In genomic region chr6:35494161-35494563, GRCh38 we compare ENCODE assay signal across 11 cellular contexts. TPM values are rescaled to one million over a fixed set of nuclear protein-coding genes. Genes with fewer than 3 reads are reported as not detected.
DNase-seq lines count a peak whose midpoint lies in the region; ATAC-seq and TF ChIP-seq lines count a peak whose summit lies in the region.
"Had no signal": no experiment of that assay in that cellular context is flagged by ENCODE, and none has a peak within 500 bp of the region (broad histone marks: within the 10 kb centered on the region; RNA-seq: fewer than 3 reads in every experiment).

No MANE protein-coding gene starts in this region.

- no peak overlapping the region for H3K18ac ChIP-seq in H9 (ENCODE audit: insufficient read length, low read depth, low read length)

- peaks cover 3% of the 10 kb centered on the region for H4K20me1 ChIP-seq in H9 (ENCODE audit: control insufficient read depth, insufficient read depth, insufficient read length)

- no peak overlapping the region for H3K23ac ChIP-seq in H9 (ENCODE audit: insufficient read length, low read depth, low read length)

- peaks cover 21% of the 10 kb centered on the region for H3K23me2 ChIP-seq in H9 (ENCODE audit: insufficient read length, low read depth, low read length, poor library complexity, severe bottlenecking)

- no peak overlapping the region for H3K27ac Mint-ChIP-seq in H9
- no peak overlapping the region for H3K27ac Mint-ChIP-seq in stimulated activated naive CD8-positive, alpha-beta T cell treated with anti-CD3 and anti-CD28 coated beads, Interleukin-15, amount 100 ng/mL, for 72 hours
- H3K27ac Mint-ChIP-seq: T-helper 2 cell treated with Interferon-gamma antibody and Interleukin-4, amounts not matched to agents 5 μg/mL and 100 μg/mL, for 36 hours had no signal

- peaks cover 57 to 66% of the 10 kb centered on the region in 2 experiments for H3K4me1 Mint-ChIP-seq in H9
- H3K4me1 Mint-ChIP-seq in stimulated activated naive CD8-positive, alpha-beta T cell treated with anti-CD3 and anti-CD28 coated beads, Interleukin-15, amount 100 ng/mL, for 72 hours: peaks cover 31% of the 10 kb centered on the region

- no CpG with 5 or more reads among the region's 4 CpGs for WGBS in H9 (ENCODE audit: extremely low coverage, insufficient read length, low lambda C conversion rate)

- ATAC-seq in omental fat pad (ENCODE audit: low FRiP score) (no peak), foreskin keratinocyte (no peak)
- ATAC-seq in stimulated activated naive CD8-positive, alpha-beta T cell treated with anti-CD3 and anti-CD28 coated beads, Interleukin-15, amount 100 ng/mL, for 72 hours: no peak

- no peak overlapping the region for H3K56ac ChIP-seq in H9 (ENCODE audit: insufficient read length, low read depth, low read length)

- H4K8ac ChIP-seq in H9 (replicated peaks; ENCODE audit: insufficient read length, low read depth, low read length): no peak overlapping the region

- CTCF ChIA-PET in A673 (lab: Charles Lee): no interaction called here

- no peak overlapping the region for H2BK15ac ChIP-seq in H9 (ENCODE audit: low read depth, low read length)

- intact Hi-C loops in A673 (cut with micrococcal nuclease; ENCODE audit: unreplicated experiment): no loop called here

- peaks cover 0 to 4% (median 0%) of the 10 kb centered on the region in 3 experiments; a peak in 2 of 7 replicates for H3K36me3 Mint-ChIP-seq in H9 (ENCODE audit: insufficient read depth in 1 of 3, low read depth in 3 of 3)

- no peaks in the 10 kb centered on the region for H3K79me1 ChIP-seq in H9 (ENCODE audit: insufficient read depth, low read depth, low read length, poor library complexity, severe bottlenecking)

- H3K4me3 ChIP-seq in cardiac fibroblast (replicated peaks in 1 of 2; ENCODE audit: low read depth in 2 of 2, low read length in 2 of 2) (peak overlapping the region in 1 of 2 donors; percentile 12), muscle layer of duodenum (ENCODE audit: low read depth in 1 of 2, low read length in 2 of 2) (peak overlapping the region; percentile 66 to 73), A673 (ENCODE audit: low read depth, low read length, poor library complexity, severe bottlenecking) (no peak overlapping the region)

- no peak overlapping the region for H2BK5ac ChIP-seq in H9 (ENCODE audit: insufficient read length, low read length)

- H4K91ac ChIP-seq in H9 (ENCODE audit: insufficient read length, low read depth, low read length): no peak overlapping the region

- H3K27me3 Mint-ChIP-seq in H9 (ENCODE audit: low read depth): peaks cover 22% of the 10 kb centered on the region
- peaks cover 20% of the 10 kb centered on the region for H3K27me3 Mint-ChIP-seq in stimulated activated naive CD8-positive, alpha-beta T cell treated with anti-CD3 and anti-CD28 coated beads, Interleukin-15, amount 100 ng/mL, for 72 hours

- H4K5ac ChIP-seq in H9 (ENCODE audit: insufficient read length, low read depth, low read length): no peak overlapping the region

- no peak overlapping the region for H2AK5ac ChIP-seq in H9 (ENCODE audit: insufficient read length, low read length)

- H3K9me3 ChIP-seq in H9 (ENCODE audit: control insufficient read depth, low read depth, low read length): no peaks in the 10 kb centered on the region
- no peaks in the 10 kb centered on the region for H3K9me3 ChIP-seq in muscle layer of duodenum (ENCODE audit: control insufficient read depth in 1 of 2, low read length in 2 of 2)
- H3K9me3 ChIP-seq in A673 (ENCODE audit: low read depth, low read length, poor library complexity, severe bottlenecking): no peaks in the 10 kb centered on the region

- H2BK20ac ChIP-seq in H9 (ENCODE audit: low read depth, low read length, poor library complexity, severe bottlenecking): no peak overlapping the region

- POLR2A ChIA-PET in A673 (lab: Charles Lee; ENCODE audit: low non-redundant PET): no interaction called here

- DNase-seq in AG08396 (ENCODE audit: low spot score) (peak; percentile 50), H9 (peak; percentile 49), cardiac fibroblast (ENCODE audit: low read depth in 2 of 2) (peak; percentile 51 to 56), A673 (ENCODE audit: low spot score) (no peak), omental fat pad (ENCODE audit: low spot score) (no peak), foreskin keratinocyte (no peak)
- no peak for DNase-seq in stimulated activated naive CD8-positive, alpha-beta T cell treated with anti-CD3 and anti-CD28 coated beads, Interleukin-15, amount 100 ng/mL, for 72 hours
- DNase-seq: activated gamma-delta T cell, NCI-H146 had no signal

- no peak overlapping the region for H3K27ac ChIP-seq in H9 (ENCODE audit: insufficient read length, low read depth, low read length)
- H3K27ac ChIP-seq in muscle layer of duodenum (ENCODE audit: low read length): peak overlapping the region; percentile 93
- H3K27ac ChIP-seq in A673 (ENCODE audit: low read depth, low read length, poor library complexity, severe bottlenecking): no peak overlapping the region
- no peak overlapping the region for H3K27ac ChIP-seq in foreskin keratinocyte

- BruUV-seq in A673 (replicated peaks; lab: Mats Ljungman, UMichigan): no TSS peak

- no peak overlapping the region for H3T11ph ChIP-seq in H9 (ENCODE audit: low read length)

- no peak overlapping the region for H3K14ac ChIP-seq in H9 (ENCODE audit: insufficient read depth, low read length)

- TF ChIP-seq CTCF in H9 (conservative IDR thresholded peaks at IDR 0.05): no peak
- no peak for TF ChIP-seq CTCF in cardiac fibroblast (IDR thresholded peaks at IDR 0.05; ENCODE audit: low read depth, low read length)
- no peak for TF ChIP-seq CTCF in A673 (conservative IDR thresholded peaks at IDR 0.05; ENCODE audit: low read depth, low read length)
- TF ChIP-seq CTCF in omental fat pad (IDR thresholded peaks at IDR 0.05): no peak
- no peak for TF ChIP-seq CTCF in foreskin keratinocyte (conservative IDR thresholded peaks at IDR 0.05)

- H3K9ac ChIP-seq in H9 (ENCODE audit: extremely low read depth, insufficient read length, low read length): no peak overlapping the region

- H2BK120ac ChIP-seq in H9 (ENCODE audit: low read depth, low read length, poor library complexity, severe bottlenecking): no peak overlapping the region

- H3K4me3 Mint-ChIP-seq in H9: peak overlapping the region in 1 of 2 experiments; percentile 34; a peak in 3 of 5 replicates
- no peak overlapping the region for H3K4me3 Mint-ChIP-seq in stimulated activated naive CD8-positive, alpha-beta T cell treated with anti-CD3 and anti-CD28 coated beads, Interleukin-15, amount 100 ng/mL, for 72 hours
- H3K4me3 Mint-ChIP-seq: T-helper 2 cell treated with Interferon-gamma antibody and Interleukin-4, amounts not matched to agents 5 μg/mL and 100 μg/mL, for 36 hours had no signal

- peaks cover 2% of the 10 kb centered on the region; the same call in 1 of the 2 replicates for H3K79me2 ChIP-seq in H9 (ENCODE audit: insufficient read depth, low read length)

- no peak overlapping the region for H3K4me2 ChIP-seq in H9 (ENCODE audit: insufficient read depth, insufficient read length, low read length)

- peaks cover 15% of the 10 kb centered on the region; the same call in 1 of the 2 replicates for H3K4me1 ChIP-seq in H9 (ENCODE audit: insufficient read depth, low read length)
- peaks cover 20 to 60% of the 10 kb centered on the region in 2 donors for H3K4me1 ChIP-seq in muscle layer of duodenum (ENCODE audit: control insufficient read depth in 1 of 2, insufficient read depth in 2 of 2, low read length in 2 of 2)
- H3K4me1 ChIP-seq in A673 (ENCODE audit: insufficient read depth, low read length, poor library complexity, severe bottlenecking): peaks cover 63% of the 10 kb centered on the region
- peaks cover 16% of the 10 kb centered on the region for H3K4me1 ChIP-seq in foreskin keratinocyte

- H3K36me3 ChIP-seq in muscle layer of duodenum (ENCODE audit: control insufficient read depth in 1 of 2, insufficient read depth in 2 of 2, low read length in 2 of 2) (no peaks in the 10 kb centered on the region), A673 (ENCODE audit: insufficient read depth, low read length, poor library complexity, severe bottlenecking) (no peaks in the 10 kb centered on the region)

- H3K4ac ChIP-seq in H9 (ENCODE audit: low read depth, low read length): no peak overlapping the region

- H3K27me3 ChIP-seq in H9 (ENCODE audit: insufficient read depth, low read length) (no peaks in the 10 kb centered on the region; the same call in 1 of the 2 replicates), muscle layer of duodenum (ENCODE audit: low read depth, low read length) (peaks cover 9% of the 10 kb centered on the region), A673 (replicated peaks; ENCODE audit: insufficient read depth, low read depth, low read length, poor library complexity) (no peaks in the 10 kb centered on the region), foreskin keratinocyte (no peaks in the 10 kb centered on the region)

- H2AFZ ChIP-seq in H9 (ENCODE audit: low read length): no peak overlapping the region

- no peaks in the 10 kb centered on the region for H3K9me3 Mint-ChIP-seq in H9
- H3K9me3 Mint-ChIP-seq in stimulated activated naive CD8-positive, alpha-beta T cell treated with anti-CD3 and anti-CD28 coated beads, Interleukin-15, amount 100 ng/mL, for 72 hours: no peaks in the 10 kb centered on the region
- H3K9me3 Mint-ChIP-seq: T-helper 2 cell treated with Interferon-gamma antibody and Interleukin-4, amounts not matched to agents 5 μg/mL and 100 μg/mL, for 36 hours had no signal

- H2BK12ac ChIP-seq in H9 (ENCODE audit: insufficient read length, low read depth, low read length): no peak overlapping the region

RNA-seq across cellular contexts. Expression of gene TEAD3, which starts 2.7 kb away (rescaled TPM):
- total RNA-seq in H9 (2021): 24.3 and 27.0 TPM in 2 replicates
- 10.3 and 17.0 TPM in 2 replicates for total RNA-seq in A673 (2021)
- total RNA-seq in omental fat pad: 10 to 100 TPM in 3 of 4 donors, 1 to 10 TPM in 1; 8.2 to 16.0 (median 14.2) TPM
- total RNA-seq in foreskin keratinocyte: 14.0 and 14.9 TPM in 2 replicates
- polyA plus RNA-seq in foreskin keratinocyte: 17.1 and 17.2 TPM in 2 replicates

RNA-seq across cellular contexts. Expression of gene TULP1, which starts 18.5 kb away (rescaled TPM):
- total RNA-seq in H9 (2021): 0.29 TPM in 1 of 2 replicates, not detected in the other
- total RNA-seq in A673 (2021): 0.66 TPM in 1 of 2 replicates, not detected in the other
- total RNA-seq in omental fat pad: under 1 TPM in 1 of 4 donors, not detected in 3; 0.28 TPM
- not detected in 2 replicates for total RNA-seq in foreskin keratinocyte
- not detected in 2 replicates for polyA plus RNA-seq in foreskin keratinocyte

RNA-seq across cellular contexts. Expression of gene RPL10A, which starts 26.0 kb away (rescaled TPM):
- total RNA-seq in H9 (2021) (1,826 and 1,830 TPM in 2 replicates), A673 (2021) (1,064 and 1,085 TPM in 2 replicates), omental fat pad (1,000 to 10,000 TPM; 1,059 to 1,562 (median 1,256) TPM), foreskin keratinocyte (1,635 and 1,748 TPM in 2 replicates)
- 2,218 and 2,342 TPM in 2 replicates for polyA plus RNA-seq in foreskin keratinocyte

RNA-seq across cellular contexts. Expression of gene FANCE, which starts 42.0 kb away (rescaled TPM):
- 8.4 and 10.9 TPM in 2 replicates for total RNA-seq in H9 (2021)
- total RNA-seq in A673 (2021): 19.2 and 23.4 TPM in 2 replicates
- total RNA-seq in omental fat pad: 1 to 10 TPM; 1.9 to 9.6 (median 5.4) TPM
- 14.0 and 14.5 TPM in 2 replicates for total RNA-seq in foreskin keratinocyte
- 10.6 and 11.7 TPM in 2 replicates for polyA plus RNA-seq in foreskin keratinocyte

Comparison
In these comparisons a context has a peak if more than half of its experiments do, and no peak if none do; other contexts are left out.
1. DNase-seq: peak in AG08396 (single experiment), H9 (single experiment) and cardiac fibroblast (2 of 2); none in A673 (single experiment), omental fat pad (single experiment), foreskin keratinocyte (0 of 2) and stimulated activated naive CD8-positive, alpha-beta T cell treated with anti-CD3 and anti-CD28 coated beads, Interleukin-15, amount 100 ng/mL, for 72 hours (0 of 2).